ENCODE assay signal across 24 cellular contexts in genomic region chr20:11219192-11219591, GRCh38.
A peak's percentile ranks its signal among the peaks of the same experiment; 100 is the strongest.
DNase-seq lines count a peak whose midpoint lies in the region; ATAC-seq and TF ChIP-seq lines count a peak whose summit lies in the region.
"Had no signal": no experiment of that assay in that cellular context is flagged by ENCODE, and none has a peak within 500 bp of the region (broad histone marks: within the 10 kb centered on the region; RNA-seq: fewer than 3 reads in every experiment).

No MANE protein-coding gene starts in this region.

- H2AFZ ChIP-seq in H9 (ENCODE audit: low read length), result no peak overlapping the region

- H3K27me3 ChIP-seq in BLaER1 (no peaks in the 10 kb centered on the region), H9 (ENCODE audit: insufficient read depth, low read length) (no peaks in the 10 kb centered on the region; the same call in 1 of the 2 replicates)
- H3K27me3 ChIP-seq: brain microvascular endothelial cell, Peyer's patch, right atrium auricular region had no signal

- no peaks in the 10 kb centered on the region for H3K4me1 Mint-ChIP-seq in glutamatergic neuron (ENCODE audit: low read depth, unreplicated experiment)
- H3K4me1 Mint-ChIP-seq in H9, result no peaks in the 10 kb centered on the region; a peak in 2 of 4 replicates
- H3K4me1 Mint-ChIP-seq: IgD-negative memory B cell, memory B cell, T-helper 17 cell had no signal

- H3K27me3 Mint-ChIP-seq in glutamatergic neuron (ENCODE audit: unreplicated experiment) (peaks cover 2% of the 10 kb centered on the region), H9 (ENCODE audit: low read depth) (no peaks in the 10 kb centered on the region)
- H3K27me3 Mint-ChIP-seq: IgD-negative memory B cell, memory B cell, T-helper 17 cell had no signal

- no peaks in the 10 kb centered on the region for H3K9me3 Mint-ChIP-seq in glutamatergic neuron (ENCODE audit: unreplicated experiment)
- no peaks in the 10 kb centered on the region for H3K9me3 Mint-ChIP-seq in H9

- H2AK5ac ChIP-seq in H9 (ENCODE audit: insufficient read length, low read length), result no peak overlapping the region

- no peaks in the 10 kb centered on the region for H3K79me1 ChIP-seq in H9 (ENCODE audit: insufficient read depth, low read depth, low read length, poor library complexity, severe bottlenecking)

- H3K14ac ChIP-seq in H9 (ENCODE audit: insufficient read depth, low read length), result no peak overlapping the region

- no peaks in the 10 kb centered on the region for H3K9me3 ChIP-seq in BLaER1
- H3K9me3 ChIP-seq in H9 (ENCODE audit: control insufficient read depth, low read depth, low read length), result no peaks in the 10 kb centered on the region
- H3K9me3 ChIP-seq: Peyer's patch, right atrium auricular region had no signal

- no peak overlapping the region for H2BK5ac ChIP-seq in H9 (ENCODE audit: insufficient read length, low read length)

- no peak overlapping the region for H2BK12ac ChIP-seq in H9 (ENCODE audit: insufficient read length, low read depth, low read length)

- H3K9ac ChIP-seq in BLaER1 (no peak overlapping the region), H9 (ENCODE audit: extremely low read depth, insufficient read length, low read length) (no peak overlapping the region)

- H3K23me2 ChIP-seq in H9 (ENCODE audit: insufficient read length, low read depth, low read length, poor library complexity, severe bottlenecking), result no peaks in the 10 kb centered on the region

- peak; percentile 70 for ATAC-seq in GM19395 (IDR thresholded peaks at IDR 0.05; ENCODE audit: unreplicated experiment)
- ATAC-seq in HG03097 (IDR thresholded peaks at IDR 0.05; ENCODE audit: low FRiP score, unreplicated experiment), result peak; percentile 66
- ATAC-seq: T-helper 17 cell had no signal

- TF ChIP-seq CTCF in glutamatergic neuron (IDR thresholded peaks at IDR 0.05; ENCODE audit: partially characterized antibody, unreplicated experiment) (no peak), H9 (conservative IDR thresholded peaks at IDR 0.05) (no peak)

- no peak overlapping the region for H4K91ac ChIP-seq in H9 (ENCODE audit: insufficient read length, low read depth, low read length)

- no peak overlapping the region for H2BK20ac ChIP-seq in H9 (ENCODE audit: low read depth, low read length, poor library complexity, severe bottlenecking)

- H2BK120ac ChIP-seq in H9 (ENCODE audit: low read depth, low read length, poor library complexity, severe bottlenecking), result no peak overlapping the region

- H3K23ac ChIP-seq in H9 (ENCODE audit: insufficient read length, low read depth, low read length), result no peak overlapping the region

- no peak overlapping the region for H4K8ac ChIP-seq in H9 (replicated peaks; ENCODE audit: insufficient read length, low read depth, low read length)

- H3K4me3 Mint-ChIP-seq in glutamatergic neuron (ENCODE audit: unreplicated experiment) (no peak overlapping the region), H9 (no peak overlapping the region)
- H3K4me3 Mint-ChIP-seq: IgD-negative memory B cell, memory B cell, T-helper 17 cell had no signal

- H3K36me3 Mint-ChIP-seq in glutamatergic neuron (ENCODE audit: unreplicated experiment) (no peaks in the 10 kb centered on the region), H9 (ENCODE audit: insufficient read depth in 1 of 3, low read depth in 3 of 3) (no peaks in the 10 kb centered on the region)
- H3K36me3 Mint-ChIP-seq: IgD-negative memory B cell, memory B cell had no signal

- H4K20me1 ChIP-seq in BLaER1 (no peaks in the 10 kb centered on the region), H9 (ENCODE audit: control insufficient read depth, insufficient read depth, insufficient read length) (no peaks in the 10 kb centered on the region)

- peak; percentile 67 to 86 for DNase-seq in NOMO-1 (lab: John Stamatoyannopoulos, UW; ENCODE audit: unreplicated experiment in 2 of 2)
- DNase-seq in stimulated activated CD4-positive, alpha-beta T cell treated with anti-CD3 and anti-CD28 coated beads, Interleukin-4, amount 100 ng/mL, for 1 hour, result no peak
- DNase-seq in glutamatergic neuron, result no peak
- no peak for DNase-seq in LoVo (ENCODE audit: low spot score)
- no peak for DNase-seq in H9
- DNase-seq: activated CD4-positive, alpha-beta T cell treated with anti-CD3 and anti-CD28 coated beads, Interleukin-2, amount 50 U/mL, for 48 hours; activated gamma-delta T cell; brain microvascular endothelial cell; cortex of kidney; EL; NCI-H2029; NCI-H226; NCI-H82; occipital lobe; Peyer's patch; substantia nigra; T-helper 17 cell; WERI-Rb-1 had no signal

- no peak overlapping the region for H4K5ac ChIP-seq in H9 (ENCODE audit: insufficient read length, low read depth, low read length)

- H3K4me2 ChIP-seq in BLaER1, result peak overlapping the region; percentile 4; the same call in 1 of the 2 replicates
- H3K4me2 ChIP-seq in H9 (ENCODE audit: insufficient read depth, insufficient read length, low read length), result no peak overlapping the region

- whole genome bisulfite sequencing in H9 (ENCODE audit: extremely low coverage, insufficient read length, low lambda C conversion rate), result no CpG with 5 or more reads among the region's 3 CpGs

- H3K4ac ChIP-seq in H9 (ENCODE audit: low read depth, low read length), result no peak overlapping the region

- no peaks in the 10 kb centered on the region for H3K36me3 ChIP-seq in BLaER1
- H3K36me3 ChIP-seq: brain microvascular endothelial cell, Peyer's patch, right atrium auricular region, WERI-Rb-1 had no signal

- no peak overlapping the region for H2BK15ac ChIP-seq in H9 (ENCODE audit: low read depth, low read length)

- H3T11ph ChIP-seq in H9 (ENCODE audit: low read length), result no peak overlapping the region

- H3K27ac ChIP-seq in BLaER1 (no peak overlapping the region), H9 (ENCODE audit: insufficient read length, low read depth, low read length) (no peak overlapping the region)
- H3K27ac ChIP-seq: brain microvascular endothelial cell, Peyer's patch, WERI-Rb-1 had no signal

- no peak overlapping the region for H3K18ac ChIP-seq in H9 (ENCODE audit: insufficient read length, low read depth, low read length)

- no peak overlapping the region for H3K27ac Mint-ChIP-seq in glutamatergic neuron (ENCODE audit: unreplicated experiment)
- no peak overlapping the region; a peak in 1 of 7 replicates for H3K27ac Mint-ChIP-seq in H9
- H3K27ac Mint-ChIP-seq: IgD-negative memory B cell, memory B cell, T-helper 17 cell had no signal

- H3K4me3 ChIP-seq in BLaER1, result no peak overlapping the region
- H3K4me3 ChIP-seq: Peyer's patch, right atrium auricular region had no signal

- no peak overlapping the region for H3K56ac ChIP-seq in H9 (ENCODE audit: insufficient read length, low read depth, low read length)

- peaks cover 11% of the 10 kb centered on the region; the same call in 1 of the 2 replicates for H3K4me1 ChIP-seq in BLaER1
- no peaks in the 10 kb centered on the region for H3K4me1 ChIP-seq in H9 (ENCODE audit: insufficient read depth, low read length)

- H3K79me2 ChIP-seq in H9 (ENCODE audit: insufficient read depth, low read length), result no peaks in the 10 kb centered on the region

Comparison
In these comparisons a context has a peak if more than half of its experiments do, and no peak if none do; other contexts are left out.
1. DNase-seq: peak in NOMO-1 (2 of 2); none in stimulated activated CD4-positive, alpha-beta T cell treated with anti-CD3 and anti-CD28 coated beads, Interleukin-4, amount 100 ng/mL, for 1 hour (single experiment), glutamatergic neuron (single experiment), LoVo (single experiment) and H9 (single experiment).